In the genomic region with DNA sequence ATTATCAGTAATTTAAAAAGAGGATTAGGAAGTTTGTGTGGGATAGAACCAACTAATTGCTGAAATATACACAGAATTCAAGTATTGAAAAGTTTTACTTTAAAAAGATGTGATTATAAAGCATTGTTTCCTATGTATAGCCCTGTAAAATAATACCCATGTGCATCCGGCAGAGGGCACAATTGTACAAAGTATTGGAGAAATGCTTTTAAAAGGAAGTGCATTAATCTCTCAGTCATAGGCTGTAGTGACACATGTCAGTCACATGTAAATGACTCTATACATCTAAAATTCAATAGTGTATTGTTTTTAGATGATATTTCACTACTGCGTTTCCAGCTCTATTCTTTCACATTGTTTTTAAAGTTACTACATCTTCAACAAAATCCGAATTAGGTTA, we compare ENCODE assay signal across 8 cellular contexts. TPM values are rescaled to one million over a fixed set of nuclear protein-coding genes. Genes with fewer than 3 reads are reported as not detected.
A peak's percentile ranks its signal among the peaks of the same experiment; 100 is the strongest.
DNase-seq lines count a peak whose midpoint lies in the region; ATAC-seq, FAIRE-seq and TF ChIP-seq lines count a peak whose summit lies in the region.

No MANE protein-coding gene starts in this region.

- FAIRE-seq in small intestine (lab: Jason Lieb, UNC), result peak; percentile 95

- H3K36me3 Mint-ChIP-seq in activated T-helper 17 cell treated with anti-CD3 and anti-CD28 coated beads, Interleukin-2, amount 50 U/mL, for 72 hours (ENCODE audit: low read depth), result no peaks in the 10 kb centered on the region

- TF ChIP-seq CTCF in AG04449 (IDR thresholded peaks at IDR 0.05; ENCODE audit: insufficient read depth, low read length, missing control alignments) (peak; percentile 36), Panc1 (IDR thresholded peaks at IDR 0.05) (peak; percentile 46; the same call in 1 of the 2 replicates)

- BruUV-seq in Panc1 (replicated peaks; lab: Mats Ljungman, UMichigan), result no TSS peak

- ATAC-seq in GM18498 (IDR thresholded peaks at IDR 0.05; ENCODE audit: unreplicated experiment) (peak; percentile 76), HG03469 (IDR thresholded peaks at IDR 0.05; ENCODE audit: unreplicated experiment) (peak; percentile 79), Panc1 (no peak)
- ATAC-seq in activated T-helper 17 cell treated with anti-CD3 and anti-CD28 coated beads, Interleukin-2, amount 50 U/mL, for 72 hours (replicated peaks), result peak; percentile 74

- CTCF ChIA-PET in AG04449 (lab: Yijun Ruan, JAX), result interaction anchor here (0.7 to 1.4 kb wide), 6 partner anchors 10 to 1204 kb away, joined by 3 to 7 read pairs (median 4); no protein-coding TSS in a partner anchor
- CTCF ChIA-PET in Panc1 (lab: Charles Lee), result no interaction called here

- intact Hi-C loops in Panc1 (cut with micrococcal nuclease; ENCODE audit: unreplicated experiment), result no loop called here

- H3K27me3 ChIP-seq in Panc1 (ENCODE audit: control insufficient read depth, insufficient read depth, low read length), result no peaks in the 10 kb centered on the region
- no peaks in the 10 kb centered on the region for H3K27me3 ChIP-seq in small intestine (ENCODE audit: control insufficient read depth in 2 of 2, insufficient read depth in 2 of 2, low read length in 2 of 2)

- WGBS in small intestine, 3 donors, result 30 to 34% (median 33%) methylated on average over 3 of the region's 3 CpGs

- H3K9me3 Mint-ChIP-seq in activated T-helper 17 cell treated with anti-CD3 and anti-CD28 coated beads, Interleukin-2, amount 50 U/mL, for 72 hours, result no peaks in the 10 kb centered on the region

- H3K4me3 ChIP-seq in AG04449 (ENCODE audit: low read depth, low read length) (no peak overlapping the region), Panc1 (ENCODE audit: low read depth in 2 of 2, low read length in 2 of 2) (no peak overlapping the region), small intestine (ENCODE audit: low read depth in 1 of 2, low read length in 2 of 2) (no peak overlapping the region)

- POLR2A ChIA-PET in AG04449 (lab: Yijun Ruan, JAX) (no interaction called here), Panc1 (lab: Charles Lee) (no interaction called here)

- no peak overlapping the region for H3K27ac Mint-ChIP-seq in activated T-helper 17 cell treated with anti-CD3 and anti-CD28 coated beads, Interleukin-2, amount 50 U/mL, for 72 hours

- H3K4me1 ChIP-seq in Panc1 (ENCODE audit: control insufficient read depth, insufficient read depth, low read length) (no peaks in the 10 kb centered on the region), small intestine (ENCODE audit: control insufficient read depth in 2 of 2, insufficient read depth in 1 of 2, low read depth in 1 of 2, low read length in 1 of 2) (no peaks in the 10 kb centered on the region)

- no peak overlapping the region for H3K27ac ChIP-seq in Panc1 (ENCODE audit: low read length)
- no peak overlapping the region for H3K27ac ChIP-seq in small intestine (ENCODE audit: low read depth in 1 of 2, low read length in 1 of 2)

- in situ Hi-C loops in Panc1 (cut with HindIII; ENCODE audit: low pct_unique_long_range_greater_than_20kb, low sequenced_read_pairs), result no loop called here

- no peak overlapping the region for H3K4me3 Mint-ChIP-seq in activated T-helper 17 cell treated with anti-CD3 and anti-CD28 coated beads, Interleukin-2, amount 50 U/mL, for 72 hours

- no peak for DNase-seq in AG04449 (ENCODE audit: low read depth, low spot score)
- DNase-seq in Panc1 (ENCODE audit: low read depth, low spot score), result no peak
- DNase-seq in germinal center (ENCODE audit: low spot score), result peak; percentile 30
- DNase-seq in small intestine, result peak; percentile 53
- no peak for DNase-seq in GOT3 (lab: John Stamatoyannopoulos, UW)

- H3K36me3 ChIP-seq in Panc1 (ENCODE audit: control insufficient read depth, insufficient read depth, low read length) (no peaks in the 10 kb centered on the region), small intestine (ENCODE audit: control insufficient read depth in 2 of 2, insufficient read depth in 2 of 2, low read length in 2 of 2) (no peaks in the 10 kb centered on the region)

- no peaks in the 10 kb centered on the region for H3K9me3 ChIP-seq in Panc1 (ENCODE audit: control insufficient read depth, insufficient read depth, low read depth, low read length)
- H3K9me3 ChIP-seq in small intestine (ENCODE audit: control insufficient read depth, low read depth), result no peaks in the 10 kb centered on the region

- no peaks in the 10 kb centered on the region for H3K4me1 Mint-ChIP-seq in activated T-helper 17 cell treated with anti-CD3 and anti-CD28 coated beads, Interleukin-2, amount 50 U/mL, for 72 hours

- peaks cover 5% of the 10 kb centered on the region for H3K27me3 Mint-ChIP-seq in activated T-helper 17 cell treated with anti-CD3 and anti-CD28 coated beads, Interleukin-2, amount 50 U/mL, for 72 hours

RNA-seq across cellular contexts. Expression of a gene that starts 9.7 kb away (rescaled TPM):
- total RNA-seq in Panc1 (2021; ENCODE audit: unreplicated experiment), result 11.2 TPM
- polyA plus RNA-seq in Panc1 (2012; ENCODE audit: insufficient read length), result 13.1 TPM
- 10 to 100 TPM; 11.3 to 13.0 TPM for total RNA-seq in activated T-helper 17 cell treated with anti-CD3 and anti-CD28 coated beads, Interleukin-2, amount 50 U/mL, for 72 hours
- 10 to 100 TPM in 1 of 3 donors, 1 to 10 TPM in 2; 3.5 to 13.0 (median 8.1) TPM for polyA plus RNA-seq in small intestine

Comparison
In these comparisons a context has a peak if more than half of its experiments do, and no peak if none do; other contexts are left out.
1. DNase-seq: peak in germinal center (single experiment) and small intestine (single experiment); none in AG04449 (single experiment), Panc1 (single experiment) and GOT3 (single experiment).